In the genomic region with DNA sequence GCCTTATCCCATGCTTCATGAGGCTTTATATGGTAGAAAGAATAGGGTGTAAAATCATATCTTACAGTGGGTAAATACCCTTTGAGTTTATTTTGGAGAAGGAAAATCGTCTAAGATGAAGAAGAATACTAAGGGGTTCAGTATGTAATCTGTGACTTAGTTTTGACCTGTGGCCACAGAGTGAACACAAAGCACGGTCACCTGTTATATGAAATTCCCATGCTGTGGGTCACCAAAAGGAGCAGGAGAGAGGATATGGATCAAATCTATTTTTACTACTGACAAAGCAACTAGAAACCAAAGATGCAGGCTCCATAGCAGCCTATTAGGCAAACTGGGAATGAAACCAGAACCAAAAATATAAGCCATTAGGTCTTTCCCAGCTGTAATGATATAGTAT, we compare ENCODE assay signal across 39 cellular contexts. TPM values are rescaled to one million over a fixed set of nuclear protein-coding genes. Genes with fewer than 3 reads are reported as not detected.
"Had no signal": no experiment of that assay in that cellular context is flagged by ENCODE, and none has a peak within 500 bp of the region (broad histone marks: within the 10 kb centered on the region; RNA-seq: fewer than 3 reads in every experiment).

No MANE protein-coding gene starts in this region.

- H3K4me3 ChIP-seq: adrenal gland, ascending aorta, body of pancreas, breast epithelium, cardiac muscle cell had no signal

- H3K9me3 ChIP-seq: adrenal gland, ascending aorta, body of pancreas had no signal

- H3K4me1 ChIP-seq: adrenal gland, ascending aorta, breast epithelium had no signal

- H3K27ac ChIP-seq: adrenal gland, ascending aorta, body of pancreas, brain microvascular endothelial cell, breast epithelium, cardiac muscle cell had no signal

- DNase-seq: activated effector memory CD4-positive, alpha-beta T cell treated with anti-CD3 and anti-CD28 coated beads, Interleukin-2, amount 50 U/mL, for 16 hours; activated effector memory CD4-positive, alpha-beta T cell treated with Interleukin-2 at 50 U/mL for 16 hours; activated gamma-delta T cell; activated gamma-delta T cell treated with Interleukin-2 at 50 U/mL for 16 hours; activated naive CD4-positive, alpha-beta T cell; activated naive CD4-positive, alpha-beta T cell treated with anti-CD3 and anti-CD28 coated beads for 36 hours; activated naive CD4-positive, alpha-beta T cell treated with anti-CD3 and anti-CD28 coated beads, Interleukin-2, amount 10 ng/mL, durations not matched to agents 7 days and 5 days; activated naive CD4-positive, alpha-beta T cell treated with anti-CD3 and anti-CD28 coated beads, Interleukin-2, amount 50 U/mL, for 16 hours; activated naive CD4-positive, alpha-beta T cell treated with Interleukin-2 at 50 U/mL for 16 hours; activated naive CD8-positive, alpha-beta T cell treated with anti-CD3 and anti-CD28 coated beads for 36 hours; activated naive CD8-positive, alpha-beta T cell treated with anti-CD3 and anti-CD28 coated beads, Interleukin-2, amount 10 ng/mL, durations not matched to agents 7 days and 5 days; activated naive CD8-positive, alpha-beta T cell treated with anti-CD3 and anti-CD28 coated beads, Interleukin-2, amount 50 U/mL, for 24 hours; activated T-cell treated with anti-CD3 and anti-CD28 coated beads, Interleukin-2, amount 50 U/mL, for 1 hour; activated T-cell treated with anti-CD3 and anti-CD28 coated beads, Interleukin-2, amount 50 U/mL, for 24 hours; activated T-cell treated with anti-CD3 and anti-CD28 coated beads, Interleukin-2, amount 50 U/mL, for 4 hours; activated T-cell treated with anti-CD3 and anti-CD28 coated beads, Interleukin-2, amount 50 U/mL, for 48 hours; activated T-cell treated with anti-CD3 and anti-CD28 coated beads, Interleukin-2, amount 50 U/mL, for 72 hours; adrenal gland; amniotic stem cell; amygdala; anterior cingulate cortex; aorta; body of pancreas; brain microvascular endothelial cell; caudate nucleus; central memory CD4-positive, alpha-beta T cell; cerebellar nuclear complex had no signal

- H3K36me3 ChIP-seq: adrenal gland, ascending aorta, brain microvascular endothelial cell, breast epithelium, cardiac muscle cell had no signal

- H3K27me3 ChIP-seq: adrenal gland, ascending aorta, body of pancreas, brain microvascular endothelial cell, breast epithelium, cardiac muscle cell had no signal

- ATAC-seq: activated naive CD4-positive, alpha-beta T cell treated with anti-CD3 and anti-CD28 coated beads, Interleukin-2, amount 50 U/mL, for 72 hours; activated naive CD8-positive, alpha-beta T cell treated with anti-CD3 and anti-CD28 coated beads, Interleukin-2, amount 50 U/mL, for 24 hours; activated T-cell treated with anti-CD3 and anti-CD28 coated beads, Interleukin-2, amount 50 U/mL, for 4 hours; activated T-cell treated with anti-CD3 and anti-CD28 coated beads, Interleukin-2, amount 50 U/mL, for 72 hours; activated T-helper 17 cell treated with anti-CD3 and anti-CD28 coated beads, Interleukin-2, amount 50 U/mL, for 72 hours; body of pancreas had no signal

RNA-seq across cellular contexts. Expression of a gene that starts 3.6 kb away (rescaled TPM):
- total RNA-seq: activated naive CD4-positive, alpha-beta T cell treated with anti-CD3 and anti-CD28 coated beads for 36 hours; activated naive CD4-positive, alpha-beta T cell treated with anti-CD3 and anti-CD28 coated beads, Interleukin-2, amount 50 U/mL, for 72 hours; activated naive CD8-positive, alpha-beta T cell treated with anti-CD3 and anti-CD28 coated beads for 36 hours; activated naive CD8-positive, alpha-beta T cell treated with anti-CD3 and anti-CD28 coated beads, Interleukin-2, amount 10 ng/mL, durations not matched to agents 7 days and 5 days; activated T-cell treated with anti-CD3 and anti-CD28 coated beads, Interleukin-2, amount 50 U/mL, for 4 hours; activated T-cell treated with anti-CD3 and anti-CD28 coated beads, Interleukin-2, amount 50 U/mL, for 72 hours; activated T-helper 1 cell treated with anti-CD3 and anti-CD28 coated beads, Interleukin-12 subunit alpha, Interleukin-12 subunit beta, Interleukin-2, Interleukin-4 antibody, amounts not matched to agents 30 ng/mL and 10 ng/mL and 1 ng/mL, durations not matched to agents 14 hours and 24 hours and 36 hours; activated T-helper 17 cell treated with anti-CD3 and anti-CD28 coated beads, Interleukin-2, amount 50 U/mL, for 72 hours; activated T-helper 2 cell treated with anti-CD3 and anti-CD28 coated beads, Interferon-gamma antibody, Interleukin-2, Interleukin-4, amounts not matched to agents 10 μg/mL and 5 μg/mL and 100 μg/mL, durations not matched to agents 14 hours and 24 hours and 36 hours; adrenal gland; aorta; ascending aorta; body of pancreas; breast epithelium; bronchial epithelial cell; cardiac muscle cell; cardiac septum; cerebellum; chondrocyte had no signal
- polyA plus RNA-seq: adipose tissue, aorta, cardiac muscle cell had no signal
